ENCODE assay signal across 28 cellular contexts in the genomic region with DNA sequence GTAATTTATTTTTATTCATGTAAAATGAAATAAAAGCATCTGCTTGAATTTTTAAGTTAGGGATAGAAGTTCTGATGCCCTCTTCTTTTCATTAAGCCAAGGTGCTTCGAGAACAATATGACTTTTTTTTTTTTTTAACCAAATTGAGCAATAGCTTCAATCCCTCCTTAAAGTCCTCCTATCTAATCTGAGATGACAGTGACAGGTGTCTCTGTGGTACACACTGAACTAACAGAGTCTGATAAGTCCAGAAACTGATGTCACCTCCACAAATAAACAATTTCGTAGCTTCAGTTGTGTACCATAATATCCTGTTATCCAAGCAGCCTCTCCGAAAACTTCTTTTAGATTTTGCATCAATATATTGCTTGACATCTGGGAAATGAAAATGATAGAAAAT.
"Had no signal": no experiment of that assay in that cellular context is flagged by ENCODE, and none has a peak within 500 bp of the region (broad histone marks: within the 10 kb centered on the region; RNA-seq: fewer than 3 reads in every experiment).

No MANE protein-coding gene starts in this region.

- ATAC-seq: heart left ventricle; left colon; left lung; naive thymus-derived CD8-positive, alpha-beta T cell; sciatic nerve; stimulated activated memory B cell treated with anti-CD40 and anti-IgM and Interleukin-4, amounts not matched to agents 10 μg/mL and 1 μg/mL and 100 μg/mL, for 72 hours; stimulated activated naive CD8-positive, alpha-beta T cell treated with anti-CD3 and anti-CD28 coated beads, Interleukin-15, amount 100 ng/mL, for 72 hours had no signal

- H3K9me3 ChIP-seq: heart left ventricle, left lung, neutrophil, right atrium auricular region, transverse colon, upper lobe of left lung, vagina had no signal

- H3K4me1 ChIP-seq: parathyroid adenoma, transverse colon, upper lobe of left lung had no signal

- H3K9ac ChIP-seq: neural progenitor cell, parathyroid adenoma had no signal

- H3K36me3 ChIP-seq: heart left ventricle, left lung, neural progenitor cell, neutrophil, right atrium auricular region, transverse colon, upper lobe of left lung, vagina had no signal

- H3K27ac ChIP-seq: neural progenitor cell, neutrophil, parathyroid adenoma, transverse colon, upper lobe of left lung, vagina had no signal

- DNase-seq: heart left ventricle; hypothalamus; immature natural killer cell; kidney; left colon; left lung; mesendoderm; naive thymus-derived CD8-positive, alpha-beta T cell; nephron progenitor cell; occipital lobe; stimulated activated CD4-positive, alpha-beta T cell treated with anti-CD3 and anti-CD28 coated beads, Interleukin-1b, Interleukin-23, amount 100 ng/mL, for 48 hours; stimulated activated CD4-positive, alpha-beta T cell treated with anti-CD3 and anti-CD28 coated beads, Interleukin-2, amount 100 ng/mL, for 48 hours; stimulated activated CD4-positive, alpha-beta T cell treated with anti-CD3 and anti-CD28 coated beads, Interleukin-4, amount 100 ng/mL, for 4 hours; stimulated activated CD8-positive, alpha-beta memory T cell treated with anti-CD3 and anti-CD28 coated beads, Interleukin-4, amount 100 ng/mL, for 48 hours; stimulated activated naive CD4-positive, alpha-beta T cell treated with Interleukin-2 at 50 U/mL for 16 hours; stimulated activated naive CD8-positive, alpha-beta T cell treated with anti-CD3 and anti-CD28 coated beads, Interleukin-15, amount 100 ng/mL, for 72 hours; substantia nigra; transverse colon; upper lobe of left lung had no signal

- H3K27me3 ChIP-seq: heart left ventricle, left lung, neutrophil, right atrium auricular region, transverse colon, upper lobe of left lung, vagina had no signal

- H3K4me3 ChIP-seq: left lung, lung, smooth muscle cell, transverse colon, upper lobe of left lung, vagina had no signal
